Comparison of ENCODE assay signal across 1 cellular context in genomic region chr3:64023187-64023860, GRCh38.
TF ChIP-seq lines count a peak whose summit lies in the region.

TSS of gene PSMD6 (minus strand) at chr3:64023494. CDS start at chr3:64023419, 75 bp downstream.

TF ChIP-seq in HepG2, 621 proteins besides CTCF, POLR2A, EP300 and RAD21 (continued from another document and continues in another):
- TF ChIP-seq SNAPC4 (CRISPR knock-in tag; IDR thresholded peaks at IDR 0.05), result no peak
- no peak for TF ChIP-seq ZEB1 (IDR thresholded peaks at IDR 0.05; ENCODE audit: insufficient replicate concordance, low read depth)
- TF ChIP-seq YY1 (IDR thresholded peaks at IDR 0.05; ENCODE audit: insufficient read depth, insufficient replicate concordance, low read depth, low read length), result peak; percentile 70
- peak; percentile 28; the same call in 1 of the 2 replicates for TF ChIP-seq ZNF34 (CRISPR knock-in tag; IDR thresholded peaks at IDR 0.05; ENCODE audit: borderline replicate concordance)
- peak; percentile 67; the same call in 1 of the 2 replicates for TF ChIP-seq TFAP4 (IDR thresholded peaks at IDR 0.05; ENCODE audit: borderline replicate concordance, low read depth)
- TF ChIP-seq SP2 (CRISPR knock-in tag; IDR thresholded peaks at IDR 0.05), result peak; percentile 65
- TF ChIP-seq MBD4 (IDR thresholded peaks at IDR 0.05; ENCODE audit: borderline replicate concordance, low read length), result no peak
- TF ChIP-seq MTF2 (CRISPR knock-in tag; IDR thresholded peaks at IDR 0.05; ENCODE audit: borderline replicate concordance), result no peak
- TF ChIP-seq MLXIP (CRISPR knock-in tag; IDR thresholded peaks at IDR 0.05; ENCODE audit: borderline replicate concordance), result peak; percentile 47; the same call in 1 of the 2 replicates
- peak; percentile 84 for TF ChIP-seq AGO2 (optimal IDR thresholded peaks at IDR 0.05; ENCODE audit: low read depth, low read length)
- TF ChIP-seq ZNF780A (CRISPR knock-in tag; IDR thresholded peaks at IDR 0.05), result no peak
- TF ChIP-seq NCOR1 (IDR thresholded peaks at IDR 0.05; ENCODE audit: borderline replicate concordance, low read length), result no peak; the same call in 1 of the 2 replicates
- TF ChIP-seq ZNF501 (CRISPR knock-in tag; IDR thresholded peaks at IDR 0.05), result peak; percentile 76
- no peak for TF ChIP-seq PCBP1 (IDR thresholded peaks at IDR 0.05; ENCODE audit: borderline replicate concordance, low read depth, low read length)
- TF ChIP-seq ZBTB26 (CRISPR knock-in tag; IDR thresholded peaks at IDR 0.05; ENCODE audit: borderline replicate concordance), result peak; percentile 69; the same call in 1 of the 2 replicates
- TF ChIP-seq ZFY (CRISPR knock-in tag; IDR thresholded peaks at IDR 0.05), result peak; percentile 99
- peak; percentile 81 for TF ChIP-seq ZNF18 (CRISPR knock-in tag; IDR thresholded peaks at IDR 0.05; ENCODE audit: insufficient replicate concordance)
- no peak for TF ChIP-seq ZNF850 (CRISPR knock-in tag; conservative IDR thresholded peaks at IDR 0.05)
- peak; percentile 91; the same call in 1 of the 2 replicates for TF ChIP-seq CBX5 (CRISPR knock-in tag; IDR thresholded peaks at IDR 0.05; ENCODE audit: borderline replicate concordance)
- peak; percentile 99 for TF ChIP-seq PHF8 (CRISPR knock-in tag; IDR thresholded peaks at IDR 0.05)
- TF ChIP-seq CENPT (CRISPR knock-in tag; IDR thresholded peaks at IDR 0.05; ENCODE audit: low read depth), result 0 out of 2 replicates have a peak, but pooled peaks have one; percentile 30
- peak; percentile 75; the same call in 1 of the 2 replicates for TF ChIP-seq KLF15 (CRISPR knock-in tag; IDR thresholded peaks at IDR 0.05; ENCODE audit: borderline replicate concordance)
- 0 out of 2 replicates have a peak, but pooled peaks have one; percentile 17 for TF ChIP-seq RARG (CRISPR knock-in tag; IDR thresholded peaks at IDR 0.05; ENCODE audit: low read depth)
- peak; percentile 60; the same call in 1 of the 2 replicates for TF ChIP-seq ZBTB43 (CRISPR knock-in tag; conservative IDR thresholded peaks at IDR 0.05)
- TF ChIP-seq TMF1 (CRISPR knock-in tag; IDR thresholded peaks at IDR 0.05; ENCODE audit: low read depth), result peak; percentile 71; the same call in 1 of the 2 replicates
- no peak; the same call in none of the 2 replicates for TF ChIP-seq MEF2D (CRISPR knock-in tag; IDR thresholded peaks at IDR 0.05)
- TF ChIP-seq ZMYM2 (CRISPR knock-in tag; IDR thresholded peaks at IDR 0.05), result 0 out of 2 replicates have a peak, but pooled peaks have one; percentile 18
- no peak for TF ChIP-seq GZF1 (CRISPR knock-in tag; IDR thresholded peaks at IDR 0.05)
- TF ChIP-seq MEIS1 (CRISPR knock-in tag; IDR thresholded peaks at IDR 0.05; ENCODE audit: borderline replicate concordance), result peak; percentile 83; the same call in 1 of the 2 replicates
- no peak for TF ChIP-seq ZKSCAN5 (CRISPR knock-in tag; IDR thresholded peaks at IDR 0.05)
- TF ChIP-seq ZNF124 (CRISPR knock-in tag; IDR thresholded peaks at IDR 0.05), result peak; percentile 82; the same call in 1 of the 2 replicates
- no peak; the same call in 1 of the 2 replicates for TF ChIP-seq ZSCAN20 (CRISPR knock-in tag; IDR thresholded peaks at IDR 0.05; ENCODE audit: borderline replicate concordance)
- peak; percentile 98 for TF ChIP-seq ZNF225 (CRISPR knock-in tag; IDR thresholded peaks at IDR 0.05)
- TF ChIP-seq ZSCAN30 (CRISPR knock-in tag; IDR thresholded peaks at IDR 0.05), result peak; percentile 82; the same call in 1 of the 2 replicates
- no peak for TF ChIP-seq RORA (CRISPR knock-in tag; IDR thresholded peaks at IDR 0.05)
- TF ChIP-seq PAXIP1 (CRISPR knock-in tag; conservative IDR thresholded peaks at IDR 0.05), result 0 out of 2 replicates have a peak, but pooled peaks have one; percentile 24
- no peak for TF ChIP-seq THYN1 (CRISPR knock-in tag; IDR thresholded peaks at IDR 0.05; ENCODE audit: borderline replicate concordance, low read depth)
- TF ChIP-seq ZNF644 (CRISPR knock-in tag; IDR thresholded peaks at IDR 0.05; ENCODE audit: low read depth), result no peak
